Comparison of ENCODE assay signal across 10 cellular contexts in genomic region chr21:43657355-43658093, GRCh38. TPM values are rescaled to one million over a fixed set of nuclear protein-coding genes. Genes with fewer than 3 reads are reported as not detected.
DNase-seq lines count a peak whose midpoint lies in the region; ATAC-seq and TF ChIP-seq lines count a peak whose summit lies in the region.
"Had no signal": no experiment of that assay in that cellular context is flagged by ENCODE, and none has a peak within 500 bp of the region (broad histone marks: within the 10 kb centered on the region; RNA-seq: fewer than 3 reads in every experiment).

No MANE protein-coding gene starts in this region.

- no peak overlapping the region for H3K14ac ChIP-seq in mesenchymal stem cell (ENCODE audit: low read length in 2 of 2)

- H3K4me1 ChIP-seq in mesenchymal stem cell (ENCODE audit: control insufficient read depth, insufficient read depth, low read depth, low read length) (peaks cover 17% of the 10 kb centered on the region), SJCRH30 (no peaks in the 10 kb centered on the region), tibial nerve (peaks cover 0 to 41% (median 11%) of the 10 kb centered on the region in 4 donors)

- H3K4me3 Mint-ChIP-seq in T-helper 1 cell treated with Interleukin-12 subunit alpha and Interleukin-12 subunit beta and Interleukin-4 antibody, amounts not matched to agents 30 μg/mL and 1 μg/mL, for 36 hours, result peak overlapping the region; percentile 36
- peak overlapping the region; percentile 8 for H3K4me3 Mint-ChIP-seq in activated B cell treated with CpG ODN at 0.5 μM for 24 hours

- DNase-seq in T-helper 1 cell (no peak), CMK (ENCODE audit: low read depth) (peak; percentile 74), activated B cell treated with CpG ODN at 0.5 μM for 24 hours (no peak), mesenchymal stem cell (no peak), SJCRH30 (no peak), tibial nerve (ENCODE audit: low spot score in 2 of 2) (no peak), SIG-M5 (lab: John Stamatoyannopoulos, UW) (no peak)
- DNase-seq: NCI-H774 had no signal

- TF ChIP-seq POLR2A in tibial nerve (IDR thresholded peaks at IDR 0.05), result no peak

- no peak overlapping the region for H3K23ac ChIP-seq in mesenchymal stem cell (ENCODE audit: low read length in 2 of 2)

- no peak overlapping the region for H2AFZ ChIP-seq in mesenchymal stem cell (ENCODE audit: low read depth, low read length)

- H3K4me3 ChIP-seq in mesenchymal stem cell (ENCODE audit: insufficient read depth in 1 of 2, low read depth in 1 of 2, low read length in 2 of 2) (no peak overlapping the region), SJCRH30 (no peak overlapping the region), tibial nerve (no peak overlapping the region)

- H3K9me3 ChIP-seq in mesenchymal stem cell (ENCODE audit: control insufficient read depth, low read length) (no peaks in the 10 kb centered on the region), SJCRH30 (replicated peaks) (no peaks in the 10 kb centered on the region), tibial nerve (no peaks in the 10 kb centered on the region)

- TF ChIP-seq CTCF in activated B cell treated with CpG ODN at 0.5 μM for 24 hours (IDR thresholded peaks at IDR 0.05) (no peak), tibial nerve (IDR thresholded peaks at IDR 0.05) (no peak)

- H3K4ac ChIP-seq in mesenchymal stem cell (ENCODE audit: low read depth in 1 of 2, low read length in 2 of 2), result no peak overlapping the region

- peak overlapping the region; percentile 65 for H4K91ac ChIP-seq in mesenchymal stem cell (ENCODE audit: low read length)

- no peaks in the 10 kb centered on the region for H3K27me3 Mint-ChIP-seq in T-helper 1 cell treated with Interleukin-12 subunit alpha and Interleukin-12 subunit beta and Interleukin-4 antibody, amounts not matched to agents 30 μg/mL and 1 μg/mL, for 36 hours (ENCODE audit: low read depth)
- peaks cover 3% of the 10 kb centered on the region for H3K27me3 Mint-ChIP-seq in activated B cell treated with CpG ODN at 0.5 μM for 24 hours

- no peak for ATAC-seq in activated B cell treated with CpG ODN at 0.5 μM for 24 hours (ENCODE audit: low read depth)

- no peak overlapping the region for H3K4me2 ChIP-seq in mesenchymal stem cell (ENCODE audit: low read length, poor library complexity, severe bottlenecking)

- POLR2A ChIA-PET in activated B cell treated with CpG ODN at 0.5 μM for 24 hours (lab: Charles Lee), result no interaction called here

- no peak overlapping the region for H3K18ac ChIP-seq in mesenchymal stem cell (ENCODE audit: low read depth in 1 of 2, low read length in 2 of 2)

- H2BK12ac ChIP-seq in mesenchymal stem cell (ENCODE audit: low read length in 2 of 2), result no peak overlapping the region

- peak overlapping the region; percentile 23 for H2BK15ac ChIP-seq in mesenchymal stem cell (ENCODE audit: low read depth, poor library complexity, severe bottlenecking)

- no peak for TF ChIP-seq EP300 in tibial nerve (IDR thresholded peaks at IDR 0.05)

- H3K9ac ChIP-seq in mesenchymal stem cell (ENCODE audit: low read length), result no peak overlapping the region

- CTCF ChIA-PET in activated B cell treated with CpG ODN at 0.5 μM for 24 hours (lab: Charles Lee), result no interaction called here

- H4K8ac ChIP-seq in mesenchymal stem cell (ENCODE audit: low read length), result no peak overlapping the region

- H3K79me1 ChIP-seq in mesenchymal stem cell (replicated peaks; ENCODE audit: low read length, poor library complexity, severe bottlenecking), result peaks cover 15% of the 10 kb centered on the region

- H3K27ac ChIP-seq in mesenchymal stem cell (ENCODE audit: low read length, poor library complexity, severe bottlenecking) (no peak overlapping the region), SJCRH30 (no peak overlapping the region), tibial nerve (no peak overlapping the region)
- H3K27ac ChIP-seq: 22Rv1 had no signal

- WGBS in mesenchymal stem cell, result 94% methylated on average over 46 of the region's 47 CpGs
- WGBS in tibial nerve, 2 donors, result 86 to 87% methylated on average over 47 of the region's 47 CpGs

- peaks cover 9% of the 10 kb centered on the region for H3K36me3 Mint-ChIP-seq in T-helper 1 cell treated with Interleukin-12 subunit alpha and Interleukin-12 subunit beta and Interleukin-4 antibody, amounts not matched to agents 30 μg/mL and 1 μg/mL, for 36 hours (ENCODE audit: low read depth)
- H3K36me3 Mint-ChIP-seq in activated B cell treated with CpG ODN at 0.5 μM for 24 hours (ENCODE audit: low read depth), result peaks cover 14% of the 10 kb centered on the region

- H3K4me1 Mint-ChIP-seq in T-helper 1 cell treated with Interleukin-12 subunit alpha and Interleukin-12 subunit beta and Interleukin-4 antibody, amounts not matched to agents 30 μg/mL and 1 μg/mL, for 36 hours (ENCODE audit: low read depth), result peaks cover 29% of the 10 kb centered on the region
- peaks cover 30% of the 10 kb centered on the region for H3K4me1 Mint-ChIP-seq in activated B cell treated with CpG ODN at 0.5 μM for 24 hours

- intact Hi-C loops in activated B cell treated with CpG ODN at 0.5 μM for 24 hours (cut with micrococcal nuclease), result no loop called here

- no peak overlapping the region for H2BK5ac ChIP-seq in mesenchymal stem cell (ENCODE audit: low read depth, low read length, poor library complexity, severe bottlenecking)

- H2AK5ac ChIP-seq in mesenchymal stem cell (ENCODE audit: low read length, severe bottlenecking), result no peak overlapping the region

- peaks cover 7 to 10% of the 10 kb centered on the region in 2 experiments for H3K36me3 ChIP-seq in mesenchymal stem cell (ENCODE audit: control insufficient read depth in 1 of 2, insufficient read depth in 2 of 2, low read depth in 1 of 2, low read length in 2 of 2)
- H3K36me3 ChIP-seq in SJCRH30, result peaks cover 17% of the 10 kb centered on the region
- H3K36me3 ChIP-seq in tibial nerve, result peaks cover 0 to 12% (median 0%) of the 10 kb centered on the region in 3 donors

- no peaks in the 10 kb centered on the region for H3K9me3 Mint-ChIP-seq in T-helper 1 cell treated with Interleukin-12 subunit alpha and Interleukin-12 subunit beta and Interleukin-4 antibody, amounts not matched to agents 30 μg/mL and 1 μg/mL, for 36 hours
- no peaks in the 10 kb centered on the region for H3K9me3 Mint-ChIP-seq in activated B cell treated with CpG ODN at 0.5 μM for 24 hours

- H3K27me3 ChIP-seq in mesenchymal stem cell (ENCODE audit: control insufficient read depth in 1 of 2, insufficient read depth in 1 of 2, low read length in 2 of 2) (no peaks in the 10 kb centered on the region), SJCRH30 (no peaks in the 10 kb centered on the region), tibial nerve (no peaks in the 10 kb centered on the region)

- peak overlapping the region; percentile 21 for H3K27ac Mint-ChIP-seq in T-helper 1 cell treated with Interleukin-12 subunit alpha and Interleukin-12 subunit beta and Interleukin-4 antibody, amounts not matched to agents 30 μg/mL and 1 μg/mL, for 36 hours
- no peak overlapping the region for H3K27ac Mint-ChIP-seq in activated B cell treated with CpG ODN at 0.5 μM for 24 hours

- no peak overlapping the region for H2BK120ac ChIP-seq in mesenchymal stem cell (ENCODE audit: low read depth, low read length)

RNA-seq across cellular contexts. Expression of gene HSF2BP, which starts 1.8 kb away (rescaled TPM):
- total RNA-seq in activated B cell treated with CpG ODN at 0.5 μM for 24 hours (0.58 and 0.61 TPM in 2 replicates), tibial nerve (1 to 10 TPM; 1.7 to 6.3 (median 1.9) TPM)
- polyA plus RNA-seq in mesenchymal stem cell (2013, experiment 1 of 2), result 1.0 TPM
- polyA plus RNA-seq in mesenchymal stem cell (2013, experiment 2 of 2), result 0.82 TPM
- total RNA-seq in SJCRH30 (2014; rRNA removed; shearing (Covaris generic)), result 2.0 and 2.1 TPM in 2 replicates

RNA-seq across cellular contexts. Expression of gene RRP1B, which starts 1.8 kb away (rescaled TPM):
- total RNA-seq in activated B cell treated with CpG ODN at 0.5 μM for 24 hours (29.6 and 32.0 TPM in 2 replicates), tibial nerve (10 to 100 TPM; 21.4 to 29.4 (median 25.5) TPM)
- 15.6 TPM for polyA plus RNA-seq in mesenchymal stem cell (2013, experiment 1 of 2)
- 15.9 TPM for polyA plus RNA-seq in mesenchymal stem cell (2013, experiment 2 of 2)
- 80.8 and 82.8 TPM in 2 replicates for total RNA-seq in SJCRH30 (2014; rRNA removed; shearing (Covaris generic))
